In the genomic region with DNA sequence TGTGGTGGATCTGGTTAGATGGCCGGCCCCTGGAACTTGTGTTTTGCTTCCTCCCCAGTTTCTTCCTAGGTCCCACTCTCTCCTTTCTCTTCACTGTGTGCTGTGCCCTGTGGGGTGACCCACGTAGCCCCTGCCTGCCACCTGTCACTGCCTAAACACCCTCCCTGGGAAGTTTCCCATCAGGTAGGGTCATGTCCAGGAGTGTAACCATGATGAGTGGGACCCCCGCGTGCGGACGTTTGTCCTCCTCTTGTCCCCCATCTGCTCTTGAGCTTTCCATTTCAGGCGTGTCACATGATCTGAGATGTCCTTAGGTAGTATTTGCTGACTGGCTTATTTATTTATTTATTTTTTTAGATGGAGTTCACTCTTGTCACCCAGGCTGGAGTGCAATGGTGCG, we compare ENCODE assay signal across 12 cellular contexts.
DNase-seq lines count a peak whose midpoint lies in the region; ATAC-seq, FAIRE-seq and TF ChIP-seq lines count a peak whose summit lies in the region.
"Had no signal": no experiment of that assay in that cellular context is flagged by ENCODE, and none has a peak within 500 bp of the region (broad histone marks: within the 10 kb centered on the region; RNA-seq: fewer than 3 reads in every experiment).

No MANE protein-coding gene starts in this region.

- H3K36me3 ChIP-seq in left ventricle myocardium inferior (no peaks in the 10 kb centered on the region), K562 (ENCODE audit: control insufficient read depth, insufficient read depth, low read length) (peaks cover 13% of the 10 kb centered on the region; the same call in 2 of the 3 replicates), uterus (no peaks in the 10 kb centered on the region)
- H3K36me3 ChIP-seq: ovary had no signal

- no peak for TF ChIP-seq RAD21 in K562 (CRISPR knock-in tag; conservative IDR thresholded peaks at IDR 0.05 in 1 of 2, IDR thresholded peaks at IDR 0.05 in 1 of 2)

- H3K27me3 ChIP-seq in left ventricle myocardium inferior (ENCODE audit: low read depth): no peaks in the 10 kb centered on the region
- H3K27me3 ChIP-seq in K562 (ENCODE audit: control insufficient read depth in 2 of 2, insufficient read depth in 2 of 2, low read length in 2 of 2): no peaks in the 10 kb centered on the region
- no peaks in the 10 kb centered on the region for H3K27me3 ChIP-seq in uterus
- H3K27me3 ChIP-seq: ovary had no signal

- H3K27ac ChIP-seq in left ventricle myocardium inferior (replicated peaks) (peak overlapping the region; percentile 93), K562 (ENCODE audit: extremely low read depth, low read depth, low read length) (no peak overlapping the region), uterus (peak overlapping the region; percentile 37 to 64)

- H3K9me1 ChIP-seq in K562 (ENCODE audit: control insufficient read depth, insufficient read depth, low read length): peaks cover 4% of the 10 kb centered on the region

- no peak overlapping the region for H2AFZ ChIP-seq in K562 (ENCODE audit: low read depth, low read length)

- H3K9me3 Mint-ChIP-seq in osteocyte (ENCODE audit: unreplicated experiment): no peaks in the 10 kb centered on the region

- H3K9ac ChIP-seq in K562 (ENCODE audit: insufficient read depth in 1 of 2, low read depth in 2 of 2, low read length in 2 of 2): no peak overlapping the region

- CTCF ChIA-PET in K562 (lab: Yijun Ruan, JAX; ENCODE audit: low intra/inter-chr PET ratio): no interaction called here

- DNase-seq in left ventricle myocardium inferior (no peak), left ventricle myocardium superior (no peak), K562 (ENCODE audit: extremely low read depth in 1 of 4, low spot score in 3 of 4) (no peak), osteocyte (ENCODE audit: extremely low spot score, unreplicated experiment) (no peak), uterus (no peak), NCI-H146 treated with DMSO at 0.1 percent for 48 hours (lab: John Stamatoyannopoulos, UW; ENCODE audit: unreplicated experiment) (no peak), RKO (ENCODE audit: low spot score) (no peak), NCI-H82 treated with DMSO at 0.1 percent for 48 hours (lab: John Stamatoyannopoulos, UW; ENCODE audit: unreplicated experiment) (no peak)
- DNase-seq: AML-193; ovary; stimulated activated CD4-positive, alpha-beta T cell treated with anti-CD3 and anti-CD28 coated beads, Interleukin-4, amount 100 ng/mL, for 1 hour had no signal

- intact Hi-C loops in left ventricle myocardium inferior (cut with micrococcal nuclease) (no loop called here), left ventricle myocardium superior (cut with micrococcal nuclease) (no loop called here), K562 (cut with micrococcal nuclease) (no loop called here), uterus (cut with DNase I; ENCODE audit: low total_unique reads) (no loop called here)

- POLR2A ChIA-PET in K562 (lab: Yijun Ruan, JAX): no interaction called here

- no peaks in the 10 kb centered on the region for H3K27me3 Mint-ChIP-seq in osteocyte (ENCODE audit: unreplicated experiment)

- H4K20me1 ChIP-seq in K562 (replicated peaks; ENCODE audit: control insufficient read depth, insufficient read depth, low read length): 0 out of 2 replicates have a peak, but pooled peaks cover 7% of the 10 kb centered on the region

- peaks cover 74% of the 10 kb centered on the region for H3K4me1 ChIP-seq in left ventricle myocardium inferior
- peaks cover 4 to 5% of the 10 kb centered on the region in 2 experiments; a peak in 4 of 5 replicates for H3K4me1 ChIP-seq in K562 (replicated peaks in 1 of 2; ENCODE audit: control insufficient read depth in 2 of 2, insufficient read depth in 2 of 2, low read length in 2 of 2)
- H3K4me1 ChIP-seq in uterus: peaks cover 0 to 4% of the 10 kb centered on the region in 2 donors

- H3K9me3 ChIP-seq in left ventricle myocardium inferior (replicated peaks): no peaks in the 10 kb centered on the region
- no peaks in the 10 kb centered on the region for H3K9me3 ChIP-seq in K562 (replicated peaks; ENCODE audit: control insufficient read depth, insufficient read depth, low read depth, low read length)
- H3K9me3 ChIP-seq in uterus: no peaks in the 10 kb centered on the region
- H3K9me3 ChIP-seq: ovary had no signal

- no peak overlapping the region for H3K4me3 Mint-ChIP-seq in osteocyte (ENCODE audit: unreplicated experiment)

- H3K4me3 ChIP-seq in left ventricle myocardium inferior (no peak overlapping the region), K562 (no peak overlapping the region), uterus (no peak overlapping the region)
- H3K4me3 ChIP-seq: ovary had no signal

- no TSS peak for BruUV-seq in K562 (replicated peaks; lab: Mats Ljungman, UMichigan)

- no peak for FAIRE-seq in K562 (lab: Jason Lieb, UNC)
- FAIRE-seq: TTC549 had no signal

- in situ Hi-C loops in K562 (cut with MboI): no loop called here

- ATAC-seq in left ventricle myocardium superior (no peak), K562 (no peak)

- H3K27ac Mint-ChIP-seq in osteocyte (ENCODE audit: unreplicated experiment): peak overlapping the region; percentile 96

- H3K4me2 ChIP-seq in K562 (ENCODE audit: insufficient read depth, low read length): no peak overlapping the region

- no peak for TF ChIP-seq EP300 in K562 (IDR thresholded peaks at IDR 0.05; ENCODE audit: low read length)

- H3K79me2 ChIP-seq in K562 (ENCODE audit: control insufficient read depth, insufficient read depth, low read length): peaks cover 54% of the 10 kb centered on the region

- peaks cover 5% of the 10 kb centered on the region for H3K36me3 Mint-ChIP-seq in osteocyte (ENCODE audit: unreplicated experiment)

- TF ChIP-seq CTCF in left ventricle myocardium inferior (IDR thresholded peaks at IDR 0.05; ENCODE audit: borderline replicate concordance): no peak
- TF ChIP-seq CTCF in K562 (IDR thresholded peaks at IDR 0.05 in 2 of 3, conservative IDR thresholded peaks at IDR 0.05 in 1 of 3; ENCODE audit: insufficient read depth in 2 of 3, low read depth in 1 of 3, low read length in 3 of 3): no peak
- TF ChIP-seq CTCF in osteocyte (IDR thresholded peaks at IDR 0.05): no peak
- no peak for TF ChIP-seq CTCF in uterus (IDR thresholded peaks at IDR 0.05)

- WGBS in K562 (ENCODE audit: insufficient coverage, low coverage, missing lambda C conversion rate): 90% methylated on average over 3 of the region's 8 CpGs

- H3K4me1 Mint-ChIP-seq in osteocyte (ENCODE audit: unreplicated experiment): peaks cover 73% of the 10 kb centered on the region

- no peak for TF ChIP-seq POLR2A in K562 (conservative IDR thresholded peaks at IDR 0.05)
- no peak for TF ChIP-seq POLR2A in uterus (IDR thresholded peaks at IDR 0.05)

TF ChIP-seq in K562, 482 proteins besides CTCF, POLR2A, EP300 and RAD21:
- TF ChIP-seq TEAD2 (tag; IDR thresholded peaks at IDR 0.05) (no peak), C11orf30 (IDR thresholded peaks at IDR 0.05; ENCODE audit: low read depth) (peak; percentile 39; the same call in 1 of the 2 replicates), CCNT2 (IDR thresholded peaks at IDR 0.05; ENCODE audit: borderline replicate concordance, extremely low read depth, insufficient read length, low read depth, low read length) (no peak), PBX2 (CRISPR knock-in tag; IDR thresholded peaks at IDR 0.05; ENCODE audit: low read depth) (no peak), PBX2 (tag; conservative IDR thresholded peaks at IDR 0.05; ENCODE audit: low read depth) (no peak), TFE3 (CRISPR knock-in tag; IDR thresholded peaks at IDR 0.05) (peak; percentile 9), ZNF561 (CRISPR knock-in tag; conservative IDR thresholded peaks at IDR 0.05) (no peak), ZNF316 (IDR thresholded peaks at IDR 0.05) (peak; percentile 62)
